In the genomic region with DNA sequence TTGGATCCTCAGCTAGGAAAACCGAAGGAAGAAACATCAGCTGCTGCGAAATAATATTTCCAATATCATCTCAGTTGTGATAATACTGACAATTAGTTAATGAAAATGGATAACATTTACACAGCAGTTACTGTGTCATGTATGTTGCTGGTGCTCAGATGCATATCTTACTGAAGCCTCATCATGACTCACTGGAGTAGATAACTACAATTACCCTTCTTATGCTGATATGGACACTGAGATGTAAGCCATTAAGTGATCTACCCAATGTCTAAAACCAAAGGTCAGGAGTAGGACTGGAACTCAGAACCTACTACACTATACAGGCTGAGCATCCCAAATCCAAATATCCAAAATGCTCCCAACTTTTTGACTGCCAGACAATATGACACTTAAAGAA, we compare ENCODE assay signal across 24 cellular contexts.
"Had no signal": no experiment of that assay in that cellular context is flagged by ENCODE, and none has a peak within 500 bp of the region (broad histone marks: within the 10 kb centered on the region; RNA-seq: fewer than 3 reads in every experiment).

No MANE protein-coding gene starts in this region.

- H3K4me1 ChIP-seq: Peyer's patch had no signal

- H3K4me3 ChIP-seq: Peyer's patch had no signal

- H3K27ac ChIP-seq: brain microvascular endothelial cell, Peyer's patch had no signal

- H3K4me3 Mint-ChIP-seq: activated B cell treated with CpG ODN at 0.5 μM for 24 hours; activated CD4-positive, alpha-beta T cell treated with anti-CD3 and anti-CD28 coated beads, Interleukin-2, amount 10 ng/mL, durations not matched to agents 24 days and 14 days; activated CD8-positive, alpha-beta memory T cell treated with anti-CD3 and anti-CD28 coated beads, Interleukin-2, amount 10 ng/mL, durations not matched to agents 7 days and 5 days; activated naive CD4-positive, alpha-beta T cell treated with anti-CD3 and anti-CD28 coated beads, Interleukin-2, amount 50 U/mL, for 24 hours; activated T-cell treated with anti-CD3 and anti-CD28 coated beads, Interleukin-2, amount 50 U/mL, for 24 hours; activated T-helper 1 cell treated with anti-CD3 and anti-CD28 coated beads, Interleukin-12 subunit alpha, Interleukin-12 subunit beta, Interleukin-2, Interleukin-4 antibody, amounts not matched to agents 30 ng/mL and 10 ng/mL and 1 ng/mL, durations not matched to agents 14 hours and 24 hours and 36 hours; T-helper 17 cell had no signal

- ATAC-seq: activated CD8-positive, alpha-beta memory T cell treated with anti-CD3 and anti-CD28 coated beads, Interleukin-2, amount 10 ng/mL, durations not matched to agents 7 days and 5 days; T-helper 17 cell had no signal

- H3K9me3 Mint-ChIP-seq: activated B cell treated with CpG ODN at 0.5 μM for 24 hours; activated CD4-positive, alpha-beta T cell treated with anti-CD3 and anti-CD28 coated beads, Interleukin-2, amount 10 ng/mL, durations not matched to agents 24 days and 14 days; activated naive CD4-positive, alpha-beta T cell treated with anti-CD3 and anti-CD28 coated beads, Interleukin-2, amount 50 U/mL, for 24 hours; activated T-cell treated with anti-CD3 and anti-CD28 coated beads, Interleukin-2, amount 50 U/mL, for 24 hours; activated T-helper 1 cell treated with anti-CD3 and anti-CD28 coated beads, Interleukin-12 subunit alpha, Interleukin-12 subunit beta, Interleukin-2, Interleukin-4 antibody, amounts not matched to agents 30 ng/mL and 10 ng/mL and 1 ng/mL, durations not matched to agents 14 hours and 24 hours and 36 hours had no signal

- H3K27ac Mint-ChIP-seq: activated B cell treated with CpG ODN at 0.5 μM for 24 hours; activated CD4-positive, alpha-beta T cell treated with anti-CD3 and anti-CD28 coated beads, Interleukin-2, amount 10 ng/mL, durations not matched to agents 24 days and 14 days; activated CD8-positive, alpha-beta memory T cell treated with anti-CD3 and anti-CD28 coated beads, Interleukin-2, amount 10 ng/mL, durations not matched to agents 7 days and 5 days; activated naive CD4-positive, alpha-beta T cell treated with anti-CD3 and anti-CD28 coated beads, Interleukin-2, amount 50 U/mL, for 24 hours; activated T-cell treated with anti-CD3 and anti-CD28 coated beads, Interleukin-2, amount 50 U/mL, for 24 hours; activated T-helper 1 cell treated with anti-CD3 and anti-CD28 coated beads, Interleukin-12 subunit alpha, Interleukin-12 subunit beta, Interleukin-2, Interleukin-4 antibody, amounts not matched to agents 30 ng/mL and 10 ng/mL and 1 ng/mL, durations not matched to agents 14 hours and 24 hours and 36 hours; T-helper 17 cell had no signal

- H3K9me3 ChIP-seq: Peyer's patch had no signal

- DNase-seq: activated B cell treated with CpG ODN at 0.5 μM for 24 hours; activated CD4-positive, alpha-beta T cell treated with anti-CD3 and anti-CD28 coated beads for 1 hour; activated CD4-positive, alpha-beta T cell treated with anti-CD3 and anti-CD28 coated beads, Interleukin-2, amount 10 ng/mL, durations not matched to agents 24 days and 14 days; activated CD4-positive, alpha-beta T cell treated with anti-CD3 and anti-CD28 coated beads, Interleukin-2, amount 50 U/mL, for 48 hours; activated CD8-positive, alpha-beta memory T cell treated with anti-CD3 and anti-CD28 coated beads, Interleukin-2, amount 10 ng/mL, durations not matched to agents 7 days and 5 days; activated effector memory CD4-positive, alpha-beta T cell treated with Interleukin-2 at 50 U/mL for 16 hours; activated naive CD4-positive, alpha-beta T cell; activated T-cell treated with anti-CD3 and anti-CD28 coated beads, Interleukin-2, amount 50 U/mL, for 24 hours; brain microvascular endothelial cell; Karpas-422; MM.1S; NCI-H1105; NCI-H1436; NCI-H1694 treated with DMSO at 0.1 percent for 48 hours; NCI-H2029 treated with DMSO at 0.1 percent for 48 hours; NCI-H345; NCI-H510A; NCI-H526 treated with DMSO at 0.1 percent for 48 hours; Peyer's patch; SHP77; T-helper 17 cell; T-helper 9 cell had no signal

- H3K27me3 ChIP-seq: brain microvascular endothelial cell, Peyer's patch had no signal

- H3K27me3 Mint-ChIP-seq: activated B cell treated with CpG ODN at 0.5 μM for 24 hours; activated CD4-positive, alpha-beta T cell treated with anti-CD3 and anti-CD28 coated beads, Interleukin-2, amount 10 ng/mL, durations not matched to agents 24 days and 14 days; activated CD8-positive, alpha-beta memory T cell treated with anti-CD3 and anti-CD28 coated beads, Interleukin-2, amount 10 ng/mL, durations not matched to agents 7 days and 5 days; activated naive CD4-positive, alpha-beta T cell treated with anti-CD3 and anti-CD28 coated beads, Interleukin-2, amount 50 U/mL, for 24 hours; activated T-cell treated with anti-CD3 and anti-CD28 coated beads, Interleukin-2, amount 50 U/mL, for 24 hours; T-helper 17 cell had no signal
